8 cellular contexts compared by ENCODE assay signal in genomic region chr2:143451622-143452021, GRCh38.
A peak's percentile ranks its signal among the peaks of the same experiment; 100 is the strongest.
DNase-seq lines count a peak whose midpoint lies in the region; ATAC-seq and TF ChIP-seq lines count a peak whose summit lies in the region.

No MANE protein-coding gene starts in this region.

- no peak overlapping the region for H3K4me3 ChIP-seq in epithelial cell of proximal tubule (ENCODE audit: low read depth, low read length)

- ATAC-seq in GM21390 (IDR thresholded peaks at IDR 0.05; ENCODE audit: unreplicated experiment): peak; percentile 62
- ATAC-seq in HG03520 (IDR thresholded peaks at IDR 0.05; ENCODE audit: unreplicated experiment): no peak

- DNase-seq in DMS79 treated with DMSO at 0.1 percent for 48 hours (lab: John Stamatoyannopoulos, UW) (peak; percentile 13), HPDE6-E6E7 (ENCODE audit: extremely low spot score) (peak; percentile 13), epithelial cell of proximal tubule (ENCODE audit: low read depth) (peak; percentile 48), T1000 (lab: John Stamatoyannopoulos, UW) (no peak), NCI-H748 (lab: John Stamatoyannopoulos, UW; ENCODE audit: unreplicated experiment) (no peak)
- DNase-seq in activated CD8-positive, alpha-beta memory T cell treated with anti-CD3 and anti-CD28 coated beads, Interleukin-2, amount 50 U/mL, for 4 hours: no peak

- no peak for TF ChIP-seq CTCF in epithelial cell of proximal tubule (conservative IDR thresholded peaks at IDR 0.05; ENCODE audit: low read depth, low read length)

Comparison
In these comparisons a context has a peak if more than half of its experiments do, and no peak if none do; other contexts are left out.
1. DNase-seq: peak in DMS79 treated with DMSO at 0.1 percent for 48 hours (single experiment), HPDE6-E6E7 (single experiment) and epithelial cell of proximal tubule (single experiment); none in T1000 (single experiment), NCI-H748 (single experiment) and activated CD8-positive, alpha-beta memory T cell treated with anti-CD3 and anti-CD28 coated beads, Interleukin-2, amount 50 U/mL, for 4 hours (single experiment).